14 cellular contexts compared by ENCODE assay signal in the genomic region with DNA sequence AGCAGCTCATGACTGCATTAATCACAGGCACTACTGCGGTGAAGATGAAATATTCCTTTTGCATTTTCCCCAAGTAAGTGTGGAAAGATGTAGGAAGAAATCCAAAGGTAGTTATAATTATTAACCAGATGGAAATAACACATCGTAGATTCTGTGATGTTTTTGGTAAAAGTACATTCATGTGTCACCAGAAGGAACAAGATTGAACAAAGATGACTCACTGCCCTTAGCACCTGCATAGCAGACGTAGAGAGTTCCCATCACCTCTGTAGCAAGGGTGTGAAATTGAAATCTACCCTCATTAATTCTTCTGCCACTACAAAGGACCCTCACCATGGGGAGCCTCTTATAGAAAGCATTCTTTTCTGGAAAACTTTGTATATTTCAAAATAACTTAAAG. TPM values are rescaled to one million over a fixed set of nuclear protein-coding genes. Genes with fewer than 3 reads are reported as not detected.
DNase-seq lines count a peak whose midpoint lies in the region; TF ChIP-seq lines count a peak whose summit lies in the region.
"Had no signal": no experiment of that assay in that cellular context is flagged by ENCODE, and none has a peak within 500 bp of the region (broad histone marks: within the 10 kb centered on the region; RNA-seq: fewer than 3 reads in every experiment).

No MANE protein-coding gene starts in this region.

- no peak overlapping the region for H2BK12ac ChIP-seq in mesenchymal stem cell (ENCODE audit: low read length in 2 of 2)

- H4K8ac ChIP-seq in mesenchymal stem cell (ENCODE audit: low read length) = no peak overlapping the region

- no peaks in the 10 kb centered on the region for H3K9me3 Mint-ChIP-seq in MCF 10A (ENCODE audit: unreplicated experiment)

- H3K27me3 ChIP-seq in breast epithelium = no peaks in the 10 kb centered on the region
- H3K27me3 ChIP-seq in mesenchymal stem cell (ENCODE audit: control insufficient read depth in 1 of 2, insufficient read depth in 1 of 2, low read length in 2 of 2) = no peaks in the 10 kb centered on the region

- TF ChIP-seq CTCF in MCF 10A (IDR thresholded peaks at IDR 0.05; ENCODE audit: unreplicated experiment) (no peak), breast epithelium (IDR thresholded peaks at IDR 0.05) (no peak)

- H2BK5ac ChIP-seq in mesenchymal stem cell (ENCODE audit: low read depth, low read length, poor library complexity, severe bottlenecking) = no peak overlapping the region

- DNase-seq in MCF 10A (ENCODE audit: unreplicated experiment) (peak; percentile 48), breast epithelium (ENCODE audit: low spot score in 2 of 2) (no peak), dermis blood vessel endothelial cell (peak; percentile 49), mesenchymal stem cell (no peak), superior temporal gyrus (ENCODE audit: extremely low spot score) (no peak), T-helper 1 cell (no peak), COLO829 (ENCODE audit: low spot score) (no peak), ureter (ENCODE audit: low spot score) (no peak)
- DNase-seq: activated CD4-positive, alpha-beta T cell treated with anti-CD3 and anti-CD28 coated beads, Interleukin-2, amount 50 U/mL, for 48 hours; AML-193; NCI-H1092 treated with DMSO at 0.1 percent for 48 hours; NCI-H524 treated with DMSO at 0.1 percent for 48 hours had no signal

- H2AK5ac ChIP-seq in mesenchymal stem cell (ENCODE audit: low read length, severe bottlenecking) = no peak overlapping the region

- POLR2A ChIA-PET in MCF 10A (lab: Yijun Ruan, JAX) = interaction anchor here (0.6 to 2.1 kb wide), 5 partner anchors 12 to 36 kb away, joined by 3 to 6 read pairs (median 4); no protein-coding TSS in a partner anchor

- no peak overlapping the region for H3K23ac ChIP-seq in mesenchymal stem cell (ENCODE audit: low read length in 2 of 2)

- H2AFZ ChIP-seq in mesenchymal stem cell (ENCODE audit: low read depth, low read length) = no peak overlapping the region

- H3K27me3 Mint-ChIP-seq in MCF 10A (ENCODE audit: insufficient read depth, unreplicated experiment) = no peaks in the 10 kb centered on the region
- H3K27me3 Mint-ChIP-seq: brain had no signal

- no peak overlapping the region for H3K9ac ChIP-seq in mesenchymal stem cell (ENCODE audit: low read length)

- H3K4me1 Mint-ChIP-seq in MCF 10A (ENCODE audit: insufficient read depth, unreplicated experiment) = peaks cover 61% of the 10 kb centered on the region

- H3K27ac ChIP-seq in breast epithelium (peak overlapping the region in 1 of 2 donors; percentile 27), mesenchymal stem cell (ENCODE audit: low read length, poor library complexity, severe bottlenecking) (peak overlapping the region; percentile 83)
- H3K27ac ChIP-seq: SK-N-MC had no signal

- WGBS in mesenchymal stem cell = 69% methylated on average over 2 of the region's 3 CpGs

- no peak overlapping the region for H2BK15ac ChIP-seq in mesenchymal stem cell (ENCODE audit: low read depth, poor library complexity, severe bottlenecking)

- TF ChIP-seq POLR2A in breast epithelium (IDR thresholded peaks at IDR 0.05) = no peak

- H3K4me2 ChIP-seq in mesenchymal stem cell (ENCODE audit: low read length, poor library complexity, severe bottlenecking) = peak overlapping the region; percentile 46

- peak overlapping the region; percentile 43 for H3K27ac Mint-ChIP-seq in MCF 10A (ENCODE audit: low read depth, unreplicated experiment)

- H3K18ac ChIP-seq in mesenchymal stem cell (ENCODE audit: low read depth in 1 of 2, low read length in 2 of 2) = no peak overlapping the region

- H3K36me3 Mint-ChIP-seq in MCF 10A (ENCODE audit: insufficient read depth, unreplicated experiment) = peaks cover 4% of the 10 kb centered on the region

- H3K79me1 ChIP-seq in mesenchymal stem cell (replicated peaks; ENCODE audit: low read length, poor library complexity, severe bottlenecking) = no peaks in the 10 kb centered on the region

- H3K4me1 ChIP-seq in breast epithelium = no peaks in the 10 kb centered on the region
- H3K4me1 ChIP-seq in mesenchymal stem cell (ENCODE audit: control insufficient read depth, insufficient read depth, low read depth, low read length) = peaks cover 16% of the 10 kb centered on the region

- intact Hi-C loops in MCF 10A (cut with micrococcal nuclease) = no loop called here
- intact Hi-C loops in breast epithelium (cut with DNase I; ENCODE audit: low total_unique reads) = no loop called here

- H4K91ac ChIP-seq in mesenchymal stem cell (ENCODE audit: low read length) = no peak overlapping the region

- H3K4ac ChIP-seq in mesenchymal stem cell (ENCODE audit: low read depth in 1 of 2, low read length in 2 of 2) = no peak overlapping the region

- BruUV-seq in MCF 10A (replicated peaks; lab: Mats Ljungman, UMichigan) = no TSS peak

- no peak overlapping the region for H2BK120ac ChIP-seq in mesenchymal stem cell (ENCODE audit: low read depth, low read length)

- H3K9me3 ChIP-seq in breast epithelium (no peaks in the 10 kb centered on the region), mesenchymal stem cell (ENCODE audit: control insufficient read depth, low read length) (no peaks in the 10 kb centered on the region)

- H3K14ac ChIP-seq in mesenchymal stem cell (ENCODE audit: low read length in 2 of 2) = no peak overlapping the region

- peak overlapping the region; percentile 18 for H3K4me3 Mint-ChIP-seq in MCF 10A (ENCODE audit: unreplicated experiment)
- H3K4me3 Mint-ChIP-seq: brain had no signal

- no peak overlapping the region for H3K4me3 ChIP-seq in breast epithelium
- H3K4me3 ChIP-seq in mesenchymal stem cell (ENCODE audit: insufficient read depth in 1 of 2, low read depth in 1 of 2, low read length in 2 of 2) = no peak overlapping the region

- CTCF ChIA-PET in MCF 10A (lab: Yijun Ruan, JAX) = no interaction called here

- no peaks in the 10 kb centered on the region for H3K36me3 ChIP-seq in breast epithelium
- no peaks in the 10 kb centered on the region for H3K36me3 ChIP-seq in mesenchymal stem cell (ENCODE audit: control insufficient read depth in 1 of 2, insufficient read depth in 2 of 2, low read depth in 1 of 2, low read length in 2 of 2)

RNA-seq across cellular contexts. Expression of a gene that starts 37.0 kb away (rescaled TPM):
- total RNA-seq in MCF 10A (2022) (19.9 and 20.3 TPM in 2 replicates), breast epithelium (10 to 100 TPM; 20.2 to 28.7 (median 25.9) TPM), dermis blood vessel endothelial cell (18.9 and 21.6 TPM in 2 replicates), ureter (40.9 TPM)
- polyA plus RNA-seq in mesenchymal stem cell (2013, experiment 1 of 2) = 11.8 TPM
- 12.5 TPM for polyA plus RNA-seq in mesenchymal stem cell (2013, experiment 2 of 2)

Comparison
In these comparisons a context has a peak if more than half of its experiments do, and no peak if none do; other contexts are left out.
1. DNase-seq: peak in MCF 10A (single experiment) and dermis blood vessel endothelial cell (single experiment); none in breast epithelium (0 of 2), mesenchymal stem cell (single experiment), superior temporal gyrus (single experiment), T-helper 1 cell (0 of 5), COLO829 (single experiment) and ureter (single experiment).